In genomic region chr5:880816-881550, GRCh38 we compare ENCODE assay signal across 16 cellular contexts. TPM values are rescaled to one million over a fixed set of nuclear protein-coding genes. Genes with fewer than 3 reads are reported as not detected.
DNase-seq lines count a peak whose midpoint lies in the region; ATAC-seq and TF ChIP-seq lines count a peak whose summit lies in the region.
"Had no signal": no experiment of that assay in that cellular context is flagged by ENCODE, and none has a peak within 500 bp of the region (broad histone marks: within the 10 kb centered on the region; RNA-seq: fewer than 3 reads in every experiment).

No MANE protein-coding gene starts in this region.

- no peaks in the 10 kb centered on the region for H3K4me1 ChIP-seq in effector memory CD4-positive, alpha-beta T cell (ENCODE audit: control insufficient read depth, insufficient read depth, low read length, poor library complexity, severe bottlenecking)
- H3K4me1 ChIP-seq: BLaER1, Caco-2 had no signal

- no peaks in the 10 kb centered on the region for H3K9me3 ChIP-seq in effector memory CD4-positive, alpha-beta T cell (ENCODE audit: control insufficient read depth, low read length)
- H3K9me3 ChIP-seq: Caco-2 had no signal

- no peak for TF ChIP-seq CTCF in osteocyte (IDR thresholded peaks at IDR 0.05)

- H3K27me3 Mint-ChIP-seq in activated CD8-positive, alpha-beta memory T cell treated with anti-CD3 and anti-CD28 coated beads, Interleukin-2, amount 10 ng/mL, durations not matched to agents 7 days and 5 days, result peaks cover 6% of the 10 kb centered on the region
- H3K27me3 Mint-ChIP-seq in effector memory CD8-positive, alpha-beta T cell, result no peaks in the 10 kb centered on the region
- H3K27me3 Mint-ChIP-seq in osteocyte (ENCODE audit: unreplicated experiment), result no peaks in the 10 kb centered on the region

- CTCF ChIA-PET in activated CD8-positive, alpha-beta memory T cell treated with anti-CD3 and anti-CD28 coated beads, Interleukin-2, amount 10 ng/mL, durations not matched to agents 7 days and 5 days (lab: Charles Lee), result no interaction called here

- peaks cover 63% of the 10 kb centered on the region for H3K36me3 Mint-ChIP-seq in activated CD8-positive, alpha-beta memory T cell treated with anti-CD3 and anti-CD28 coated beads, Interleukin-2, amount 10 ng/mL, durations not matched to agents 7 days and 5 days
- H3K36me3 Mint-ChIP-seq in effector memory CD8-positive, alpha-beta T cell (ENCODE audit: insufficient read depth), result peaks cover 79% of the 10 kb centered on the region
- H3K36me3 Mint-ChIP-seq in osteocyte (ENCODE audit: unreplicated experiment), result peaks cover 48% of the 10 kb centered on the region

- no peak for ATAC-seq in activated CD8-positive, alpha-beta memory T cell treated with anti-CD3 and anti-CD28 coated beads, Interleukin-2, amount 10 ng/mL, durations not matched to agents 7 days and 5 days
- no peak for ATAC-seq in effector memory CD8-positive, alpha-beta T cell (replicated peaks)

- no peak overlapping the region for H3K27ac ChIP-seq in effector memory CD4-positive, alpha-beta T cell (ENCODE audit: insufficient read depth, low read length, poor library complexity, severe bottlenecking)
- H3K27ac ChIP-seq: BLaER1 had no signal

- peaks cover 22% of the 10 kb centered on the region for H3K4me1 Mint-ChIP-seq in activated CD8-positive, alpha-beta memory T cell treated with anti-CD3 and anti-CD28 coated beads, Interleukin-2, amount 10 ng/mL, durations not matched to agents 7 days and 5 days
- peaks cover 18 to 30% of the 10 kb centered on the region in 2 donors for H3K4me1 Mint-ChIP-seq in effector memory CD8-positive, alpha-beta T cell (ENCODE audit: low read depth in 2 of 2)
- no peaks in the 10 kb centered on the region for H3K4me1 Mint-ChIP-seq in osteocyte (ENCODE audit: unreplicated experiment)

- H3K4me3 Mint-ChIP-seq in activated CD8-positive, alpha-beta memory T cell treated with anti-CD3 and anti-CD28 coated beads, Interleukin-2, amount 10 ng/mL, durations not matched to agents 7 days and 5 days, result no peak overlapping the region
- no peak overlapping the region for H3K4me3 Mint-ChIP-seq in effector memory CD8-positive, alpha-beta T cell
- H3K4me3 Mint-ChIP-seq in osteocyte (ENCODE audit: unreplicated experiment), result no peak overlapping the region
- H3K4me3 Mint-ChIP-seq: HFFc6 had no signal

- DNase-seq in activated CD8-positive, alpha-beta memory T cell treated with anti-CD3 and anti-CD28 coated beads, Interleukin-2, amount 10 ng/mL, durations not matched to agents 7 days and 5 days, result no peak
- no peak for DNase-seq in activated CD8-positive, alpha-beta memory T cell treated with anti-CD3 and anti-CD28 coated beads, Interleukin-2, amount 50 U/mL, for 4 hours
- no peak for DNase-seq in effector memory CD8-positive, alpha-beta T cell
- DNase-seq in osteocyte (ENCODE audit: extremely low spot score, unreplicated experiment) (peak; percentile 83), HK-2 (ENCODE audit: unreplicated experiment) (no peak), NCI-H2227 treated with DMSO at 0.1 percent for 48 hours (lab: John Stamatoyannopoulos, UW) (no peak)
- DNase-seq in effector memory CD4-positive, alpha-beta T cell, result no peak
- DNase-seq: 8988T; AML-193; Caco-2; CD8-positive, alpha-beta memory T cell; DMS53; GF-D8; HCEC 1CT; HFFc6 had no signal

- peak overlapping the region; percentile 28 for H3K27ac Mint-ChIP-seq in activated CD8-positive, alpha-beta memory T cell treated with anti-CD3 and anti-CD28 coated beads, Interleukin-2, amount 10 ng/mL, durations not matched to agents 7 days and 5 days
- peak overlapping the region; percentile 93 to 95 for H3K27ac Mint-ChIP-seq in effector memory CD8-positive, alpha-beta T cell
- H3K27ac Mint-ChIP-seq in osteocyte (ENCODE audit: unreplicated experiment), result no peak overlapping the region
- H3K27ac Mint-ChIP-seq: HFFc6 had no signal

- H3K27me3 ChIP-seq in effector memory CD4-positive, alpha-beta T cell (replicated peaks; ENCODE audit: control insufficient read depth, insufficient read depth, low read length, poor library complexity, severe bottlenecking), result no peaks in the 10 kb centered on the region
- H3K27me3 ChIP-seq: BLaER1 had no signal

- no peak overlapping the region for H3K4me3 ChIP-seq in effector memory CD4-positive, alpha-beta T cell (ENCODE audit: insufficient read depth, low read depth, low read length, poor library complexity, severe bottlenecking)
- H3K4me3 ChIP-seq: BLaER1 had no signal

- H3K9me3 Mint-ChIP-seq in activated CD8-positive, alpha-beta memory T cell treated with anti-CD3 and anti-CD28 coated beads, Interleukin-2, amount 10 ng/mL, durations not matched to agents 7 days and 5 days (ENCODE audit: low read depth), result peaks cover 10% of the 10 kb centered on the region
- peaks cover 11 to 15% of the 10 kb centered on the region in 2 donors for H3K9me3 Mint-ChIP-seq in effector memory CD8-positive, alpha-beta T cell
- no peaks in the 10 kb centered on the region for H3K9me3 Mint-ChIP-seq in osteocyte (ENCODE audit: unreplicated experiment)
- H3K9me3 Mint-ChIP-seq: HFFc6 had no signal

- peaks cover 72% of the 10 kb centered on the region for H3K36me3 ChIP-seq in effector memory CD4-positive, alpha-beta T cell (ENCODE audit: control insufficient read depth, insufficient read depth, low read length)

RNA-seq across cellular contexts. Expression of gene BRD9, which starts 11.6 kb away (rescaled TPM):
- total RNA-seq in activated CD8-positive, alpha-beta memory T cell treated with anti-CD3 and anti-CD28 coated beads, Interleukin-2, amount 10 ng/mL, durations not matched to agents 7 days and 5 days, result 10 to 100 TPM; 58.6 to 64.7 TPM
- total RNA-seq in osteocyte, result 38.2 and 39.4 TPM in 2 replicates

RNA-seq across cellular contexts. Expression of gene TRIP13, which starts 11.7 kb away (rescaled TPM):
- 10 to 100 TPM; 33.0 to 38.8 TPM for total RNA-seq in activated CD8-positive, alpha-beta memory T cell treated with anti-CD3 and anti-CD28 coated beads, Interleukin-2, amount 10 ng/mL, durations not matched to agents 7 days and 5 days
- total RNA-seq in osteocyte, result 4.1 and 6.9 TPM in 2 replicates

RNA-seq across cellular contexts. Expression of gene ZDHHC11, which starts 30.2 kb away (rescaled TPM):
- total RNA-seq in activated CD8-positive, alpha-beta memory T cell treated with anti-CD3 and anti-CD28 coated beads, Interleukin-2, amount 10 ng/mL, durations not matched to agents 7 days and 5 days, result 10 to 100 TPM in 1 of 2 experiments, 1 to 10 TPM in 1; 9.9 to 10.6 TPM
- 4.4 and 6.3 TPM in 2 replicates for total RNA-seq in osteocyte
